In the genomic region with DNA sequence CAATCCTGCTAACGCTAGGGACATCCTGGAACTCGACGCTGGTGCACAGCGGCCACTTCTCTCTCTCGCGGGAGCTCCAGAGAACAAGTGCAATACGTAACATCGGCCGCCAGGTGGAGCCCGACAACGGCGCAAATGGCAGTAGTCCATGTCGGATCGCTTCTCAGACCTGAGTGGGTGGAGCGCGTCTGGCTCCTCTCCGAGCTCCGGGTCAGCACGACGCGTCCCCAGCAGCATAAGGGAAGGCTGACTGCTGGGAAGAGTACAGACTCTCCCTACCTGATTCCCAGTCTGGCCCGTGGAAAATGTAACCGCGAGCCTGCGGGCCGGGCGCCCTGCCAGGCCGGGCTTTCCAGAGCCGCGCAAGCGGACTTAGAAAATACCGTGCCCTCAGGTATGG, we compare ENCODE assay signal across 7 cellular contexts.
A peak's percentile ranks its signal among the peaks of the same experiment; 100 is the strongest.
DNase-seq lines count a peak whose midpoint lies in the region; ATAC-seq and TF ChIP-seq lines count a peak whose summit lies in the region.
"Not testable (repeated sequence)": the region's sequence is repeated elsewhere in the genome, so short reads cannot be mapped to it uniquely, and the experiment has no call there.

No MANE protein-coding gene starts in this region.

- peak overlapping the region; percentile 25 for H3K4me3 ChIP-seq in fibroblast of villous mesenchyme (ENCODE audit: low read depth, low read length)

- H3K27ac Mint-ChIP-seq in naive B cell, result not testable (repeated sequence)

- not testable (repeated sequence) for H3K4me3 Mint-ChIP-seq in naive B cell

- ATAC-seq in GM18870 (IDR thresholded peaks at IDR 0.05; ENCODE audit: unreplicated experiment) (peak; percentile 99), GM21447 (IDR thresholded peaks at IDR 0.05; ENCODE audit: unreplicated experiment) (peak; percentile 99), HG02870 (IDR thresholded peaks at IDR 0.05; ENCODE audit: unreplicated experiment) (peak; percentile 98), HG03378 (IDR thresholded peaks at IDR 0.05; ENCODE audit: unreplicated experiment) (peak; percentile 100), naive B cell (ENCODE audit: low read depth in 2 of 2) (peak; percentile 96 to 99)
- ATAC-seq in activated CD4-positive, CD25-positive, alpha-beta regulatory T cell treated with anti-CD3 and anti-CD28 coated beads, Interleukin-2, amount 50 U/mL, for 24 hours, result peak; percentile 88

- H3K4me1 Mint-ChIP-seq in naive B cell, result not testable (repeated sequence)

- not testable (repeated sequence) for H3K9me3 Mint-ChIP-seq in naive B cell

- not testable (repeated sequence) for DNase-seq in fibroblast of villous mesenchyme (ENCODE audit: low read depth); naive B cell

- not testable (repeated sequence) for H3K36me3 Mint-ChIP-seq in naive B cell

- not testable (repeated sequence) for H3K27me3 Mint-ChIP-seq in naive B cell

- TF ChIP-seq CTCF in fibroblast of villous mesenchyme (IDR thresholded peaks at IDR 0.05; ENCODE audit: insufficient read depth, low read depth, low read length), result not testable (repeated sequence)
